Comparison of ENCODE assay signal across 16 cellular contexts in the genomic region with DNA sequence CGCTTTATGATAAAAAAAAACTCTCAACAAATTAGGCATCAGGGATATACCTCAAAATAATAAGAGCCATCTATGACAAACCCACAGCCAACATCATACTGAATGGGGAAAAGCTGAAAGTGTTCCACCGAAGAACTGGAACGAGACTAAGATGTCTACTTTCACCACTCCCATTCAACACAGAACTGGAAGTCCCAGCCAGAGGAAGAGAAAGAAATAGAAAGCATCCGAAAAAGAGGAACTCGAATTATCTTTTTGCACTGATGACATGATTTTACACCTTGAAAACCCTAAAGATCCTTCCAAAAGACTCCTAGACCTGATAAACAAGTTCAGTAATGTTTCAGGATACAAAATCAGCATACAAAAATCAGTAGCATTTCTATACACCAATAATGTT.
"Had no signal": no experiment of that assay in that cellular context is flagged by ENCODE, and none has a peak within 500 bp of the region (broad histone marks: within the 10 kb centered on the region; RNA-seq: fewer than 3 reads in every experiment).

No MANE protein-coding gene starts in this region.

- H3K27ac ChIP-seq: neural progenitor cell, prostate gland, skin epidermis, vagina had no signal

- H3K4me2 ChIP-seq: neural progenitor cell had no signal

- H2AFZ ChIP-seq: neural progenitor cell had no signal

- H3K9ac ChIP-seq: neural progenitor cell had no signal

- H3K4me1 ChIP-seq: neural progenitor cell, prostate gland, vagina had no signal

- H3K9me3 ChIP-seq: prostate gland, vagina had no signal

- H3K36me3 ChIP-seq: neural progenitor cell, prostate gland, vagina had no signal

- ATAC-seq: naive thymus-derived CD4-positive, alpha-beta T cell; right cardiac atrium; stimulated activated naive CD8-positive, alpha-beta T cell treated with anti-CD3 and anti-CD28 coated beads, Interleukin-15, amount 100 ng/mL, for 72 hours had no signal

- H3K4me3 ChIP-seq: neural progenitor cell, prostate gland, skin epidermis, vagina had no signal

- DNase-seq: activated B cell treated with CpG ODN at 0.5 μM for 24 hours; activated CD4-positive, alpha-beta memory T cell treated with anti-CD3 and anti-CD28 coated beads, Interleukin-2, amount 10 ng/mL, durations not matched to agents 7 days and 5 days; activated CD4-positive, alpha-beta T cell treated with anti-CD3 and anti-CD28 coated beads for 48 hours; activated naive CD4-positive, alpha-beta T cell treated with Interleukin-2 at 50 U/mL for 16 hours; activated naive CD8-positive, alpha-beta T cell treated with anti-CD3 and anti-CD28 coated beads, Interleukin-2, amount 10 ng/mL, durations not matched to agents 7 days and 5 days; activated T-cell treated with anti-CD3 and anti-CD28 coated beads, Interleukin-2, amount 50 U/mL, for 1 hour; amygdala; mesendoderm; naive thymus-derived CD4-positive, alpha-beta T cell; right cardiac atrium; stimulated activated naive CD8-positive, alpha-beta T cell treated with anti-CD3 and anti-CD28 coated beads, Interleukin-15, amount 100 ng/mL, for 72 hours; trophoblast cell had no signal

- H3K27me3 ChIP-seq: neural progenitor cell, vagina had no signal
